In genomic region chr6:43012364-43012763, GRCh38 we compare ENCODE assay signal across 10 cellular contexts. TPM values are rescaled to one million over a fixed set of nuclear protein-coding genes. Genes with fewer than 3 reads are reported as not detected.
A peak's percentile ranks its signal among the peaks of the same experiment; 100 is the strongest.
DNase-seq lines count a peak whose midpoint lies in the region; ATAC-seq and TF ChIP-seq lines count a peak whose summit lies in the region.
"Had no signal": no experiment of that assay in that cellular context is flagged by ENCODE, and none has a peak within 500 bp of the region (broad histone marks: within the 10 kb centered on the region; RNA-seq: fewer than 3 reads in every experiment).

No MANE protein-coding gene starts in this region.

- H3K9ac ChIP-seq in smooth muscle cell (ENCODE audit: low read depth) (no peak overlapping the region), neuronal stem cell (ENCODE audit: low read depth, low read length, poor library complexity) (no peak overlapping the region)

- H3K4me3 Mint-ChIP-seq in activated T-cell treated with anti-CD3 and anti-CD28 coated beads, Interleukin-2, amount 50 U/mL, for 24 hours = peak overlapping the region; percentile 96

- no peak overlapping the region for H3K18ac ChIP-seq in neuronal stem cell (ENCODE audit: low read length)

- H3K14ac ChIP-seq in neuronal stem cell (ENCODE audit: low read length) = no peak overlapping the region

- H3K27me3 ChIP-seq in WERI-Rb-1 (ENCODE audit: insufficient read depth, low read depth, severe bottlenecking) (no peaks in the 10 kb centered on the region), smooth muscle cell (ENCODE audit: low read depth) (no peaks in the 10 kb centered on the region), neuronal stem cell (ENCODE audit: control insufficient read depth in 3 of 3, insufficient read depth in 3 of 3, low read depth in 1 of 3, low read length in 3 of 3) (no peaks in the 10 kb centered on the region), left lung (no peaks in the 10 kb centered on the region)

- H2BK12ac ChIP-seq in neuronal stem cell (ENCODE audit: low read length) = no peak overlapping the region

- peak overlapping the region; percentile 97 for H3K27ac Mint-ChIP-seq in activated T-cell treated with anti-CD3 and anti-CD28 coated beads, Interleukin-2, amount 50 U/mL, for 24 hours

- peaks cover 21% of the 10 kb centered on the region for H3K79me1 ChIP-seq in neuronal stem cell (ENCODE audit: low read depth, low read length)

- no peak overlapping the region for H2AK5ac ChIP-seq in neuronal stem cell (ENCODE audit: low read depth, low read length)

- H4K8ac ChIP-seq in neuronal stem cell (ENCODE audit: low read depth, low read length) = no peak overlapping the region

- H3K9me3 Mint-ChIP-seq in activated T-cell treated with anti-CD3 and anti-CD28 coated beads, Interleukin-2, amount 50 U/mL, for 24 hours = no peaks in the 10 kb centered on the region

- peaks cover 81% of the 10 kb centered on the region for H3K36me3 Mint-ChIP-seq in activated T-cell treated with anti-CD3 and anti-CD28 coated beads, Interleukin-2, amount 50 U/mL, for 24 hours (ENCODE audit: low read depth)

- no peak overlapping the region for H2BK5ac ChIP-seq in neuronal stem cell (ENCODE audit: low read length)

- H2BK15ac ChIP-seq in neuronal stem cell (ENCODE audit: low read length) = no peak overlapping the region

- H3K36me3 ChIP-seq in WERI-Rb-1 (peaks cover 72% of the 10 kb centered on the region), smooth muscle cell (ENCODE audit: low read depth) (no peaks in the 10 kb centered on the region), neuronal stem cell (replicated peaks in 1 of 2; ENCODE audit: control insufficient read depth in 2 of 2, insufficient read depth in 2 of 2, low read length in 2 of 2) (peaks cover 50 to 72% of the 10 kb centered on the region in 2 donors), left lung (peaks cover 0 to 54% of the 10 kb centered on the region in 2 donors)

- H3K23ac ChIP-seq in neuronal stem cell (ENCODE audit: low read depth, low read length, poor library complexity) = no peak overlapping the region

- H3K4me1 Mint-ChIP-seq in activated T-cell treated with anti-CD3 and anti-CD28 coated beads, Interleukin-2, amount 50 U/mL, for 24 hours (ENCODE audit: low read depth) = peaks cover 55% of the 10 kb centered on the region

- H4K20me1 ChIP-seq in smooth muscle cell (ENCODE audit: low read depth) = peaks cover 20% of the 10 kb centered on the region

- H3K4me1 ChIP-seq in smooth muscle cell (ENCODE audit: low read depth) (peaks cover 6% of the 10 kb centered on the region), neuronal stem cell (ENCODE audit: control insufficient read depth in 2 of 2, insufficient read depth in 1 of 2, low read depth in 1 of 2, low read length in 2 of 2) (peaks cover 3 to 12% of the 10 kb centered on the region in 2 donors), left lung (peaks cover 14 to 48% of the 10 kb centered on the region in 2 donors)

- peaks cover 46% of the 10 kb centered on the region for H3K79me2 ChIP-seq in smooth muscle cell (ENCODE audit: low read depth)

- H3K27ac ChIP-seq in WERI-Rb-1 = no peak overlapping the region; the same call in 1 of the 2 replicates
- no peak overlapping the region for H3K27ac ChIP-seq in smooth muscle cell (ENCODE audit: low read depth)
- H3K27ac ChIP-seq in neuronal stem cell (replicated peaks; ENCODE audit: low read length) = no peak overlapping the region
- peak overlapping the region in 1 of 2 donors; percentile 81 for H3K27ac ChIP-seq in left lung

- H3K4ac ChIP-seq in neuronal stem cell (ENCODE audit: low read length) = no peak overlapping the region

- no peaks in the 10 kb centered on the region for H3F3A ChIP-seq in smooth muscle cell (ENCODE audit: low read depth)

- no peaks in the 10 kb centered on the region for H3K9me3 ChIP-seq in WERI-Rb-1 (ENCODE audit: severe bottlenecking)
- H3K9me3 ChIP-seq in smooth muscle cell (replicated peaks; ENCODE audit: low read depth) = no peaks in the 10 kb centered on the region
- H3K9me3 ChIP-seq in neuronal stem cell (replicated peaks in 1 of 2; ENCODE audit: control insufficient read depth in 2 of 2, insufficient read depth in 1 of 2, low read depth in 1 of 2, low read length in 2 of 2) = no peaks in the 10 kb centered on the region
- H3K9me3 ChIP-seq in left lung = no peaks in the 10 kb centered on the region

- H3K4me2 ChIP-seq in smooth muscle cell (peak overlapping the region; percentile 90), neuronal stem cell (ENCODE audit: insufficient read depth, low read length, poor library complexity, severe bottlenecking) (no peak overlapping the region)

- H3K4me3 ChIP-seq in WERI-Rb-1 (ENCODE audit: low read depth, low read length) (peak overlapping the region; percentile 73; the same call in 1 of the 2 replicates), fibroblast of pulmonary artery (replicated peaks; ENCODE audit: low read depth, low read length) (peak overlapping the region; percentile 84), smooth muscle cell (peak overlapping the region; percentile 72), neuronal stem cell (ENCODE audit: low read length in 2 of 2) (peak overlapping the region in 1 of 2 donors; percentile 97), left lung (peak overlapping the region in 1 of 2 donors; percentile 78)

- H2AFZ ChIP-seq in smooth muscle cell (ENCODE audit: low read depth) = no peak overlapping the region
- H2AFZ ChIP-seq in neuronal stem cell (ENCODE audit: low read length) = no peak overlapping the region

- no peak overlapping the region for H2BK120ac ChIP-seq in neuronal stem cell (ENCODE audit: low read depth, low read length)

- intact Hi-C loops in left lung (cut with DNase I) = no loop called here

- ATAC-seq in left lung = no peak

- TF ChIP-seq CTCF in WERI-Rb-1 (IDR thresholded peaks at IDR 0.05; ENCODE audit: low read depth, low read length) (no peak), fibroblast of pulmonary artery (IDR thresholded peaks at IDR 0.05; ENCODE audit: low read length, missing control alignments) (no peak), smooth muscle cell (IDR thresholded peaks at IDR 0.05; ENCODE audit: borderline replicate concordance, insufficient read depth, poor library complexity, severe bottlenecking) (no peak), left lung (IDR thresholded peaks at IDR 0.05) (no peak)

- WGBS in smooth muscle cell (ENCODE audit: low lambda C conversion rate) = 97% methylated on average over 6 of the region's 6 CpGs
- WGBS in neuronal stem cell (ENCODE audit: extremely low coverage in 2 of 2, insufficient read length in 2 of 2, insufficient replicate concordance in 1 of 2), 2 donors = no CpG with 5 or more reads among the region's 6 CpGs

- H3K27me3 Mint-ChIP-seq in activated T-cell treated with anti-CD3 and anti-CD28 coated beads, Interleukin-2, amount 50 U/mL, for 24 hours = no peaks in the 10 kb centered on the region

- no peak overlapping the region for H4K91ac ChIP-seq in neuronal stem cell (ENCODE audit: low read depth, low read length, poor library complexity)

- DNase-seq in activated T-cell treated with anti-CD3 and anti-CD28 coated beads, Interleukin-2, amount 50 U/mL, for 24 hours = no peak
- DNase-seq in activated T-cell treated with anti-CD3 and anti-CD28 coated beads for 4 hours (no peak), WERI-Rb-1 (no peak), fibroblast of pulmonary artery (ENCODE audit: low read depth) (no peak), smooth muscle cell (lab: John Stamatoyannopoulos, UW; ENCODE audit: unreplicated experiment) (no peak), neuronal stem cell (ENCODE audit: low spot score) (no peak), NCI-H82 (lab: John Stamatoyannopoulos, UW) (no peak), left lung (no peak)
- DNase-seq: NCI-H2107; stimulated activated CD4-positive, alpha-beta T cell treated with anti-CD3 and anti-CD28 coated beads, Interleukin-4, amount 100 ng/mL, for 1 hour had no signal

RNA-seq across cellular contexts. Expression of gene MEA1, which starts 1.4 kb away (rescaled TPM):
- total RNA-seq in smooth muscle cell (71.3 and 86.7 TPM in 2 replicates), left lung (10 to 100 TPM; 42.7 to 52.1 TPM)
- 154 and 161 TPM in 2 replicates for polyA plus RNA-seq in smooth muscle cell
- polyA plus RNA-seq in neuronal stem cell (2013, experiment 1 of 2) = 71.2 TPM
- polyA plus RNA-seq in neuronal stem cell (2013, experiment 2 of 2) = 69.3 TPM

RNA-seq across cellular contexts. Expression of gene KLHDC3, which starts 1.7 kb away (rescaled TPM):
- total RNA-seq in smooth muscle cell (51.5 and 61.8 TPM in 2 replicates), left lung (10 to 100 TPM; 50.5 to 65.4 TPM)
- 102 and 113 TPM in 2 replicates for polyA plus RNA-seq in smooth muscle cell
- 95.2 TPM for polyA plus RNA-seq in neuronal stem cell (2013, experiment 1 of 2)
- polyA plus RNA-seq in neuronal stem cell (2013, experiment 2 of 2) = 93.6 TPM

RNA-seq across cellular contexts. Expression of gene RRP36, which starts 9.1 kb away (rescaled TPM):
- total RNA-seq in smooth muscle cell (56.4 and 64.8 TPM in 2 replicates), left lung (10 to 100 TPM; 43.3 to 53.5 TPM)
- polyA plus RNA-seq in smooth muscle cell = 71.9 and 72.7 TPM in 2 replicates
- polyA plus RNA-seq in neuronal stem cell (2013, experiment 1 of 2) = 51.0 TPM
- 50.1 TPM for polyA plus RNA-seq in neuronal stem cell (2013, experiment 2 of 2)

RNA-seq across cellular contexts. Expression of gene PPP2R5D, which starts 28.0 kb away (rescaled TPM):
- total RNA-seq in smooth muscle cell = 33.4 and 51.3 TPM in 2 replicates
- 44.1 and 46.4 TPM in 2 replicates for polyA plus RNA-seq in smooth muscle cell
- 58.1 TPM for polyA plus RNA-seq in neuronal stem cell (2013, experiment 1 of 2)
- 56.9 TPM for polyA plus RNA-seq in neuronal stem cell (2013, experiment 2 of 2)
- 10 to 100 TPM; 30.0 to 35.0 TPM for total RNA-seq in left lung

RNA-seq across cellular contexts. Expression of gene PEX6, which starts 33.4 kb away (rescaled TPM):
- total RNA-seq in smooth muscle cell (9.7 and 11.3 TPM in 2 replicates), left lung (10 to 100 TPM; 23.2 to 25.2 TPM)
- 23.4 and 24.6 TPM in 2 replicates for polyA plus RNA-seq in smooth muscle cell
- polyA plus RNA-seq in neuronal stem cell (2013, experiment 1 of 2) = 7.3 TPM
- 7.4 TPM for polyA plus RNA-seq in neuronal stem cell (2013, experiment 2 of 2)
